ENCODE assay signal across 8 cellular contexts in the genomic region with DNA sequence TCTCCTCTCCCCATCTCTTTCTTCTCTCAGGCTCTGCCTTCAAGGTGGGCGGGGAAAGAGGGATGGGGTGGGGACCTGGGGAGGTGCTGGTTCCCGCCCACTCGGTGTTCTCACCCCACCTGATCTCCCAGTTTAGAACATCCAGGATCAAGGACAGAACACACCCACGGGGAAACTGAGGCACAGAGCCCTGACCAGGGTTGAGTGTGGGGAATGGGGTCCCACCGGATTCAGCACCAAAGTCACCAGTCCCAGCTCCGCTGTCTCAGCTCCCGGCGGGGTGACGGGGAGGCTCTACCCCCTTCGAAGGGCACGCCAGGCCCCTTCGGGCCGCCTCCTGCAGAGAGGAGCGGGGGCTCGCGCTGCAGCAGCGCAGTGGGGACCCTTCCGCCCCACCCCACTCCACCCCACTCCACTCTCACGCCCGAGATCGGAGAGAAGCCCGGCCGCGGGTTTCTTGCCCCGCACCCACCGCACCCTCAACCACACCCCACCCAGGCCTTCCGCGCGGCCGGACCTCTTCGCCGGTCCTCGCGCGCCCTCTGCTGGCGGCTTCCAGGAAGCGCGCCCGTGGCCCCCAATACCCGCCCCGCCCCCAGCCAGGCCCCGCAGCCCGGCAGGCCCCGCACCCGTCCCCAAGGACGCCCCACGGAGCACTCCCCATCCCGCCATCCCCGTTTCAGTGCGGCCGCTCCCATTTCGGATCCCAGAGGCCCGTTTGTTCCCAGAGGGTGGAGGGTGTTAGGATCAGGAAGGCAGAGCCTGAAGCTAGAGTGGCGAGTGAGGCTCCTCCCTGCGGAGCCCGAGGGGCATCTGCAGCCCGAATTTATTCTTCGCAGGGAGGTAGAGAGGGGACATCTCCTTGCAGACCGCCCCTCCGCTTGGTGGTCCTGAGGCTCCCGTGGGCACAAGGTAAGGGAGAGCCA. TPM values are rescaled to one million over a fixed set of nuclear protein-coding genes. Genes with fewer than 3 reads are reported as not detected.
DNase-seq lines count a peak whose midpoint lies in the region; ATAC-seq and TF ChIP-seq lines count a peak whose summit lies in the region.

No MANE protein-coding gene starts in this region.

- no peaks in the 10 kb centered on the region for H3K79me2 ChIP-seq in OCI-LY3 (ENCODE audit: low read length)

- H3K36me3 ChIP-seq in OCI-LY3 (replicated peaks; ENCODE audit: low read depth, low read length): no peaks in the 10 kb centered on the region

- TF ChIP-seq CTCF in OCI-LY3 (IDR thresholded peaks at IDR 0.05; ENCODE audit: low read depth, low read length) (peak; percentile 57), fibroblast of mammary gland (conservative IDR thresholded peaks at IDR 0.05; ENCODE audit: control insufficient read depth, insufficient read depth, low read depth, low read length) (peak; percentile 41)

- peak overlapping the region; percentile 93 for H3K4me2 ChIP-seq in OCI-LY3 (ENCODE audit: low read length)

- POLR2A ChIA-PET in naive thymus-derived CD8-positive, alpha-beta T cell (lab: Charles Lee): interaction anchor here (0.6 kb wide), 1 partner anchor 18 kb away, joined by 3 read pairs; a partner anchor contains a TSS

- H3K4me3 ChIP-seq in OCI-LY3 (ENCODE audit: low read length) (peak overlapping the region; percentile 92), fibroblast of mammary gland (ENCODE audit: control insufficient read depth, low read depth, low read length) (peak overlapping the region; percentile 62)

- H3K4me1 Mint-ChIP-seq in activated T-cell treated with anti-CD3 and anti-CD28 coated beads, Interleukin-2, amount 50 U/mL, for 72 hours (ENCODE audit: low read depth): peaks cover 20% of the 10 kb centered on the region
- H3K4me1 Mint-ChIP-seq in naive thymus-derived CD8-positive, alpha-beta T cell: peaks cover 4 to 21% (median 17%) of the 10 kb centered on the region in 4 donors
- peaks cover 35% of the 10 kb centered on the region for H3K4me1 Mint-ChIP-seq in stimulated activated memory B cell treated with anti-CD40 and anti-IgM and Interleukin-4, amounts not matched to agents 10 μg/mL and 1 μg/mL and 100 μg/mL, for 72 hours

- peaks cover 14% of the 10 kb centered on the region; the same call in 1 of the 2 replicates for H3K27me3 ChIP-seq in OCI-LY3 (ENCODE audit: low read depth, low read length)

- DNase-seq in AG20443 (ENCODE audit: low spot score) (peak; percentile 95), fibroblast of mammary gland (ENCODE audit: low read depth) (peak; percentile 53)
- peak; percentile 82 to 90 for DNase-seq in activated T-cell treated with anti-CD3 and anti-CD28 coated beads, Interleukin-2, amount 50 U/mL, for 72 hours
- DNase-seq in naive thymus-derived CD8-positive, alpha-beta T cell: peak; percentile 58 to 89 (median 82)

- ATAC-seq in GM18868 (IDR thresholded peaks at IDR 0.05; ENCODE audit: unreplicated experiment) (peak; percentile 68), HG03439 (IDR thresholded peaks at IDR 0.05; ENCODE audit: unreplicated experiment) (peak; percentile 74)
- peak; percentile 78 to 86 for ATAC-seq in activated T-cell treated with anti-CD3 and anti-CD28 coated beads, Interleukin-2, amount 50 U/mL, for 72 hours (replicated peaks in 1 of 2)
- peak; percentile 88 to 89 for ATAC-seq in naive thymus-derived CD8-positive, alpha-beta T cell
- ATAC-seq in stimulated activated memory B cell treated with anti-CD40 and anti-IgM and Interleukin-4, amounts not matched to agents 10 μg/mL and 1 μg/mL and 100 μg/mL, for 72 hours: peak; percentile 86

- H3K27me3 Mint-ChIP-seq in activated T-cell treated with anti-CD3 and anti-CD28 coated beads, Interleukin-2, amount 50 U/mL, for 72 hours (ENCODE audit: low read depth): peaks cover 48% of the 10 kb centered on the region
- H3K27me3 Mint-ChIP-seq in naive thymus-derived CD8-positive, alpha-beta T cell: peaks cover 27 to 50% (median 37%) of the 10 kb centered on the region in 5 donors
- H3K27me3 Mint-ChIP-seq in stimulated activated memory B cell treated with anti-CD40 and anti-IgM and Interleukin-4, amounts not matched to agents 10 μg/mL and 1 μg/mL and 100 μg/mL, for 72 hours: peaks cover 50% of the 10 kb centered on the region

- H3K4me3 Mint-ChIP-seq in activated T-cell treated with anti-CD3 and anti-CD28 coated beads, Interleukin-2, amount 50 U/mL, for 72 hours: peak overlapping the region; percentile 72 to 82
- peak overlapping the region; percentile 70 to 88 (median 76) for H3K4me3 Mint-ChIP-seq in naive thymus-derived CD8-positive, alpha-beta T cell
- peak overlapping the region; percentile 74 for H3K4me3 Mint-ChIP-seq in stimulated activated memory B cell treated with anti-CD40 and anti-IgM and Interleukin-4, amounts not matched to agents 10 μg/mL and 1 μg/mL and 100 μg/mL, for 72 hours

- no peaks in the 10 kb centered on the region for H4K20me1 ChIP-seq in OCI-LY3 (ENCODE audit: insufficient read depth, low read length)

- peak overlapping the region; percentile 68 for H3K9ac ChIP-seq in OCI-LY3 (ENCODE audit: low read length)

- no peaks in the 10 kb centered on the region for H3K36me3 Mint-ChIP-seq in activated T-cell treated with anti-CD3 and anti-CD28 coated beads, Interleukin-2, amount 50 U/mL, for 72 hours (ENCODE audit: insufficient read depth in 2 of 2)
- H3K36me3 Mint-ChIP-seq in naive thymus-derived CD8-positive, alpha-beta T cell: no peaks in the 10 kb centered on the region
- no peaks in the 10 kb centered on the region for H3K36me3 Mint-ChIP-seq in stimulated activated memory B cell treated with anti-CD40 and anti-IgM and Interleukin-4, amounts not matched to agents 10 μg/mL and 1 μg/mL and 100 μg/mL, for 72 hours

- H3K9me3 Mint-ChIP-seq in activated T-cell treated with anti-CD3 and anti-CD28 coated beads, Interleukin-2, amount 50 U/mL, for 72 hours: no peaks in the 10 kb centered on the region
- H3K9me3 Mint-ChIP-seq in naive thymus-derived CD8-positive, alpha-beta T cell: no peaks in the 10 kb centered on the region
- no peaks in the 10 kb centered on the region for H3K9me3 Mint-ChIP-seq in stimulated activated memory B cell treated with anti-CD40 and anti-IgM and Interleukin-4, amounts not matched to agents 10 μg/mL and 1 μg/mL and 100 μg/mL, for 72 hours

- peak overlapping the region; percentile 93 for H2AFZ ChIP-seq in OCI-LY3 (ENCODE audit: low read depth, low read length)

- H3K27ac Mint-ChIP-seq in activated T-cell treated with anti-CD3 and anti-CD28 coated beads, Interleukin-2, amount 50 U/mL, for 72 hours: no peak overlapping the region
- H3K27ac Mint-ChIP-seq in naive thymus-derived CD8-positive, alpha-beta T cell: peak overlapping the region in 3 of 10 donors; percentile 21 to 83 (median 40)
- H3K27ac Mint-ChIP-seq in stimulated activated memory B cell treated with anti-CD40 and anti-IgM and Interleukin-4, amounts not matched to agents 10 μg/mL and 1 μg/mL and 100 μg/mL, for 72 hours: no peak overlapping the region

- no peaks in the 10 kb centered on the region for H3K9me3 ChIP-seq in OCI-LY3 (ENCODE audit: insufficient read depth, low read length)

- no peak overlapping the region for H3K27ac ChIP-seq in OCI-LY3 (ENCODE audit: low read length)

- no peaks in the 10 kb centered on the region; the same call in 1 of the 2 replicates for H3K4me1 ChIP-seq in OCI-LY3 (ENCODE audit: low read length)

RNA-seq across cellular contexts. Expression of a gene that starts 18.0 kb away (rescaled TPM):
- 10 to 100 TPM; 34.8 to 38.0 TPM for total RNA-seq in activated T-cell treated with anti-CD3 and anti-CD28 coated beads, Interleukin-2, amount 50 U/mL, for 72 hours
- 10 to 100 TPM; 44.0 to 48.9 TPM for total RNA-seq in naive thymus-derived CD8-positive, alpha-beta T cell
- polyA plus RNA-seq in naive thymus-derived CD8-positive, alpha-beta T cell: 10 to 100 TPM; 10.6 to 16.7 (median 12.5) TPM

RNA-seq across cellular contexts. Expression of a gene that starts 18.0 kb away (rescaled TPM):
- total RNA-seq in activated T-cell treated with anti-CD3 and anti-CD28 coated beads, Interleukin-2, amount 50 U/mL, for 72 hours: 1 to 10 TPM; 4.5 to 4.7 TPM
- total RNA-seq in naive thymus-derived CD8-positive, alpha-beta T cell: 1 to 10 TPM in 1 of 2 experiments, under 1 TPM in 1; 0.75 to 1.4 TPM
- polyA plus RNA-seq in naive thymus-derived CD8-positive, alpha-beta T cell: 1 to 10 TPM; 1.3 to 3.0 (median 2.4) TPM
